11 cellular contexts compared by ENCODE assay signal in genomic region chr1:58818075-58818474, GRCh38. TPM values are rescaled to one million over a fixed set of nuclear protein-coding genes. Genes with fewer than 3 reads are reported as not detected.
DNase-seq lines count a peak whose midpoint lies in the region; TF ChIP-seq lines count a peak whose summit lies in the region.
"Had no signal": no experiment of that assay in that cellular context is flagged by ENCODE, and none has a peak within 500 bp of the region (broad histone marks: within the 10 kb centered on the region; RNA-seq: fewer than 3 reads in every experiment).

No MANE protein-coding gene starts in this region.

- in situ Hi-C loops in GM23248 (cut with MboI), result no loop called here

- 25 to 35% methylated on average over 2 of the region's 2 CpGs for WGBS in GM23248 (ENCODE audit: low coverage in 1 of 2, low lambda C conversion rate in 2 of 2, missing lambda C conversion rate in 2 of 2), 2 experiments

- no peak overlapping the region for H3K4me3 ChIP-seq in GM23248
- H3K4me3 ChIP-seq: left lung had no signal

- no peaks in the 10 kb centered on the region for H3K79me2 ChIP-seq in GM23248 (ENCODE audit: insufficient read depth)

- H2AFZ ChIP-seq in GM23248, result no peak overlapping the region

- H3K36me3 ChIP-seq in GM23248 (ENCODE audit: low read depth), result no peaks in the 10 kb centered on the region
- H3K36me3 ChIP-seq: left lung had no signal

- H3K4me3 Mint-ChIP-seq in chondrocyte (ENCODE audit: unreplicated experiment), result no peak overlapping the region
- H3K4me3 Mint-ChIP-seq in nephron, result peak overlapping the region in 1 of 3 experiments; percentile 59
- no peak overlapping the region for H3K4me3 Mint-ChIP-seq in activated CD4-positive, alpha-beta memory T cell treated with anti-CD3 and anti-CD28 coated beads, Interleukin-2, amount 10 ng/mL, durations not matched to agents 7 days and 5 days
- H3K4me3 Mint-ChIP-seq: activated T-cell treated with anti-CD3 and anti-CD28 coated beads, Interleukin-2, amount 50 U/mL, for 72 hours had no signal

- H4K20me1 ChIP-seq in GM23248 (ENCODE audit: insufficient read depth), result no peaks in the 10 kb centered on the region

- peak overlapping the region; percentile 1 for H3K4me2 ChIP-seq in GM23248 (ENCODE audit: unreplicated experiment)

- H3K4me1 Mint-ChIP-seq in chondrocyte (ENCODE audit: low read depth) (peaks cover 46% of the 10 kb centered on the region), nephron (peaks cover 37% of the 10 kb centered on the region)
- H3K4me1 Mint-ChIP-seq in activated CD4-positive, alpha-beta memory T cell treated with anti-CD3 and anti-CD28 coated beads, Interleukin-2, amount 10 ng/mL, durations not matched to agents 7 days and 5 days, result peaks cover 33% of the 10 kb centered on the region

- no peaks in the 10 kb centered on the region for H3K9me3 ChIP-seq in GM23248 (ENCODE audit: low read depth)
- H3K9me3 ChIP-seq: left lung had no signal

- CTCF ChIA-PET in activated CD4-positive, alpha-beta memory T cell treated with anti-CD3 and anti-CD28 coated beads, Interleukin-2, amount 10 ng/mL, durations not matched to agents 7 days and 5 days (lab: Charles Lee), result interaction anchor here (2.5 kb wide), 1 partner anchor 36 kb away, joined by 6 read pairs; no protein-coding TSS in a partner anchor

- H3K9me3 Mint-ChIP-seq in chondrocyte (ENCODE audit: low read depth) (no peaks in the 10 kb centered on the region), nephron (no peaks in the 10 kb centered on the region)
- no peaks in the 10 kb centered on the region for H3K9me3 Mint-ChIP-seq in activated CD4-positive, alpha-beta memory T cell treated with anti-CD3 and anti-CD28 coated beads, Interleukin-2, amount 10 ng/mL, durations not matched to agents 7 days and 5 days
- H3K9me3 Mint-ChIP-seq: activated T-cell treated with anti-CD3 and anti-CD28 coated beads, Interleukin-2, amount 50 U/mL, for 72 hours had no signal

- no peaks in the 10 kb centered on the region for H3K9me2 ChIP-seq in GM23248 (ENCODE audit: insufficient read depth)

- H3K27me3 Mint-ChIP-seq in chondrocyte (ENCODE audit: low read depth) (no peaks in the 10 kb centered on the region), nephron (ENCODE audit: low read depth) (peaks cover 9% of the 10 kb centered on the region)
- peaks cover 9% of the 10 kb centered on the region for H3K27me3 Mint-ChIP-seq in activated CD4-positive, alpha-beta memory T cell treated with anti-CD3 and anti-CD28 coated beads, Interleukin-2, amount 10 ng/mL, durations not matched to agents 7 days and 5 days

- H3K9ac ChIP-seq in GM23248, result no peak overlapping the region

- H3K36me3 Mint-ChIP-seq in chondrocyte (ENCODE audit: low read depth) (no peaks in the 10 kb centered on the region), nephron (ENCODE audit: low read depth) (no peaks in the 10 kb centered on the region)
- H3K36me3 Mint-ChIP-seq in activated CD4-positive, alpha-beta memory T cell treated with anti-CD3 and anti-CD28 coated beads, Interleukin-2, amount 10 ng/mL, durations not matched to agents 7 days and 5 days (ENCODE audit: low read depth), result no peaks in the 10 kb centered on the region

- H3K4me1 ChIP-seq in GM23248 (ENCODE audit: insufficient read depth), result peaks cover 36% of the 10 kb centered on the region

- H3K27ac Mint-ChIP-seq in chondrocyte (ENCODE audit: unreplicated experiment) (peak overlapping the region; percentile 68), nephron (peak overlapping the region in 2 of 3 experiments; percentile 34 to 40)
- H3K27ac Mint-ChIP-seq in activated CD4-positive, alpha-beta memory T cell treated with anti-CD3 and anti-CD28 coated beads, Interleukin-2, amount 10 ng/mL, durations not matched to agents 7 days and 5 days, result no peak overlapping the region
- H3K27ac Mint-ChIP-seq: activated T-cell treated with anti-CD3 and anti-CD28 coated beads, Interleukin-2, amount 50 U/mL, for 72 hours had no signal

- H3K27ac ChIP-seq in GM23248, result 0 out of 2 replicates have a peak overlapping the region, but pooled peaks have one; percentile 12
- H3K27ac ChIP-seq: left lung had no signal

- DNase-seq in GM23248, result peak; percentile 85
- peak; percentile 33 for DNase-seq in NCI-H446 treated with DMSO at 0.1 percent for 48 hours (lab: John Stamatoyannopoulos, UW)
- no peak for DNase-seq in chondrocyte (ENCODE audit: low spot score)
- no peak for DNase-seq in COLO829 (ENCODE audit: low spot score)
- DNase-seq in stimulated activated naive CD4-positive, alpha-beta T cell treated with Interleukin-2 at 50 U/mL for 16 hours (lab: John Stamatoyannopoulos, UW), result no peak
- no peak for DNase-seq in activated CD4-positive, alpha-beta memory T cell treated with anti-CD3 and anti-CD28 coated beads, Interleukin-2, amount 10 ng/mL, durations not matched to agents 7 days and 5 days
- DNase-seq: activated T-cell treated with anti-CD3 and anti-CD28 coated beads, Interleukin-2, amount 50 U/mL, for 72 hours; left lung; NCI-H187 treated with DMSO at 0.1 percent for 48 hours; stimulated activated CD4-positive, alpha-beta T cell treated with anti-CD3 and anti-CD28 coated beads, Interleukin-15, amount 100 ng/mL, for 24 hours had no signal

- TF ChIP-seq CTCF in chondrocyte (IDR thresholded peaks at IDR 0.05), result no peak
- no peak for TF ChIP-seq CTCF in nephron (IDR thresholded peaks at IDR 0.05; ENCODE audit: unreplicated experiment in 3 of 3)

- POLR2A ChIA-PET in activated CD4-positive, alpha-beta memory T cell treated with anti-CD3 and anti-CD28 coated beads, Interleukin-2, amount 10 ng/mL, durations not matched to agents 7 days and 5 days (lab: Charles Lee), result interaction anchor here (3.5 kb wide), 1 partner anchor 34 kb away, joined by 34 read pairs; the partner anchor contains the start of gene JUN

- no peaks in the 10 kb centered on the region for H3K27me3 ChIP-seq in GM23248 (replicated peaks; ENCODE audit: insufficient read depth)
- H3K27me3 ChIP-seq: left lung had no signal

- H3F3A ChIP-seq in GM23248 (ENCODE audit: insufficient read depth), result peaks cover 42% of the 10 kb centered on the region

RNA-seq across cellular contexts. Expression of gene JUN, which starts 34.2 kb away (rescaled TPM):
- 107 and 112 TPM in 2 replicates for total RNA-seq in GM23248 (2014; rRNA removed; shearing (Covaris generic))
- 43.4 and 45.3 TPM in 2 replicates for polyA plus RNA-seq in GM23248 (2016; fragmentation: Nextera tagmentation; extraction: Ambion mirVana)
- total RNA-seq in chondrocyte, result 74.9 to 98.8 TPM (median 92.3 TPM) in 3 replicates
- total RNA-seq in activated CD4-positive, alpha-beta memory T cell treated with anti-CD3 and anti-CD28 coated beads, Interleukin-2, amount 10 ng/mL, durations not matched to agents 7 days and 5 days, result 10 to 100 TPM; 31.1 to 32.3 TPM

Comparison
In these comparisons a context has a peak if more than half of its experiments do, and no peak if none do; other contexts are left out.
1. DNase-seq: peak in GM23248 (single experiment) and NCI-H446 treated with DMSO at 0.1 percent for 48 hours (single experiment); none in chondrocyte (single experiment), COLO829 (single experiment), stimulated activated naive CD4-positive, alpha-beta T cell treated with Interleukin-2 at 50 U/mL for 16 hours (single experiment) and activated CD4-positive, alpha-beta memory T cell treated with anti-CD3 and anti-CD28 coated beads, Interleukin-2, amount 10 ng/mL, durations not matched to agents 7 days and 5 days (single experiment).